In genomic region chr21:41168391-41169257, GRCh38 we compare ENCODE assay signal across 9 cellular contexts. TPM values are rescaled to one million over a fixed set of nuclear protein-coding genes. Genes with fewer than 3 reads are reported as not detected.
DNase-seq lines count a peak whose midpoint lies in the region; ATAC-seq, FAIRE-seq and TF ChIP-seq lines count a peak whose summit lies in the region.
"Had no signal": no experiment of that assay in that cellular context is flagged by ENCODE, and none has a peak within 500 bp of the region (broad histone marks: within the 10 kb centered on the region; RNA-seq: fewer than 3 reads in every experiment).

No MANE protein-coding gene starts in this region.

- H3K9ac ChIP-seq in keratinocyte (ENCODE audit: control insufficient read depth, extremely low read depth, insufficient read depth, low read length): peak overlapping the region; percentile 89

- H3K27me3 Mint-ChIP-seq in central memory CD8-positive, alpha-beta T cell: peaks cover 65% of the 10 kb centered on the region

- H3K36me3 Mint-ChIP-seq in central memory CD8-positive, alpha-beta T cell (ENCODE audit: insufficient read depth): no peaks in the 10 kb centered on the region

- H3K27me3 ChIP-seq in keratinocyte (ENCODE audit: control insufficient read depth, extremely low read depth, insufficient read depth, low read length): no peaks in the 10 kb centered on the region

- H3K4me3 ChIP-seq in keratinocyte (ENCODE audit: control insufficient read depth in 2 of 3, extremely low read depth in 1 of 3, insufficient read depth in 2 of 3, low read depth in 1 of 3, low read length in 3 of 3): peak overlapping the region; percentile 76 to 91 (median 87)
- H3K4me3 ChIP-seq in skin epidermis: peak overlapping the region; percentile 55 to 85 (median 67)

- peaks cover 39% of the 10 kb centered on the region for H3K79me2 ChIP-seq in keratinocyte (ENCODE audit: control insufficient read depth, insufficient read depth, low read length)

- H3K9me1 ChIP-seq in keratinocyte (ENCODE audit: control insufficient read depth, extremely low read depth, insufficient read depth, low read length): no peaks in the 10 kb centered on the region

- TF ChIP-seq CTCF in keratinocyte (optimal IDR thresholded peaks at IDR 0.05 in 1 of 3, IDR thresholded peaks at IDR 0.05 in 1 of 3, conservative IDR thresholded peaks at IDR 0.05 in 1 of 3; ENCODE audit: extremely low read depth in 1 of 3, insufficient read depth in 2 of 3, low read length in 3 of 3): no peak

- H2AFZ ChIP-seq in keratinocyte (ENCODE audit: control insufficient read depth, low read length): no peak overlapping the region

- H3K4me2 ChIP-seq in keratinocyte (ENCODE audit: control insufficient read depth, extremely low read depth, insufficient read depth, low read depth, low read length): peak overlapping the region; percentile 81

- H3K27ac ChIP-seq in keratinocyte (ENCODE audit: control insufficient read depth, insufficient read depth, low read length) (peak overlapping the region; percentile 96), skin epidermis (peak overlapping the region; percentile 58 to 99 (median 89))

- dilution Hi-C loops in keratinocyte (cut with MboI; ENCODE audit: extremely low pct_ligation_motif_present, low sequenced_read_pairs): no loop called here

- peaks cover 9% of the 10 kb centered on the region for H3K4me1 Mint-ChIP-seq in central memory CD8-positive, alpha-beta T cell

- H3K36me3 ChIP-seq in keratinocyte (ENCODE audit: control insufficient read depth in 2 of 2, extremely low read depth in 1 of 2, insufficient read depth in 2 of 2, low read length in 2 of 2): peaks cover 5 to 6% of the 10 kb centered on the region in 2 experiments

- DNase-seq in activated CD4-positive, alpha-beta T cell treated with anti-CD3 and anti-CD28 coated beads for 48 hours: peak; percentile 21
- DNase-seq in activated CD4-positive, alpha-beta T cell treated with anti-CD3 and anti-CD28 coated beads for 1 hour: no peak
- DNase-seq in NCI-H748 (lab: John Stamatoyannopoulos, UW; ENCODE audit: unreplicated experiment) (peak; percentile 70), keratinocyte (ENCODE audit: low read depth, low spot score) (no peak), mesenteric fat pad (ENCODE audit: low spot score) (no peak)
- no peak for DNase-seq in central memory CD8-positive, alpha-beta T cell (ENCODE audit: low spot score in 2 of 2)

- no peaks in the 10 kb centered on the region for H3K9me3 Mint-ChIP-seq in central memory CD8-positive, alpha-beta T cell
- H3K9me3 Mint-ChIP-seq: activated naive CD4-positive, alpha-beta T cell treated with anti-CD3 and anti-CD28 coated beads, Interleukin-2, amount 50 U/mL, for 72 hours had no signal

- no peak overlapping the region for H3K27ac Mint-ChIP-seq in central memory CD8-positive, alpha-beta T cell (ENCODE audit: low read depth)
- H3K27ac Mint-ChIP-seq: activated naive CD4-positive, alpha-beta T cell treated with anti-CD3 and anti-CD28 coated beads, Interleukin-2, amount 50 U/mL, for 72 hours had no signal

- FAIRE-seq in keratinocyte (lab: Jason Lieb, UNC): no peak

- H3K4me1 ChIP-seq in keratinocyte (ENCODE audit: control insufficient read depth, extremely low read depth, insufficient read depth, low read length): peaks cover 40% of the 10 kb centered on the region

- H3K4me3 Mint-ChIP-seq in central memory CD8-positive, alpha-beta T cell: peak overlapping the region; percentile 66

- ATAC-seq in central memory CD8-positive, alpha-beta T cell (replicated peaks; ENCODE audit: extremely low read depth, poor library complexity, severe bottlenecking): no peak
- ATAC-seq in HG02981 (IDR thresholded peaks at IDR 0.05; ENCODE audit: unreplicated experiment): no peak

- H4K20me1 ChIP-seq in keratinocyte (ENCODE audit: control insufficient read depth, extremely low read depth, insufficient read depth, low read length): no peaks in the 10 kb centered on the region

- H3K9me3 ChIP-seq in keratinocyte (ENCODE audit: control insufficient read depth, low read depth, low read length): no peaks in the 10 kb centered on the region

RNA-seq across cellular contexts. Expression of gene BACE2, which starts 0.7 kb away (rescaled TPM):
- 89.7 to 162 TPM (median 130 TPM) in 3 replicates for polyA plus RNA-seq in keratinocyte
- polyA plus RNA-seq in keratinocyte (2011; ENCODE audit: low read depth): 31.9 TPM
- 122 and 149 TPM in 2 replicates for polyA plus RNA-seq in keratinocyte (2011; cell fraction: cytosol; rRNA removed)
- 153 and 161 TPM in 2 replicates for polyA plus RNA-seq in keratinocyte (2011; cell fraction: nucleus; rRNA removed)
- polyA plus RNA-seq in keratinocyte (2012; ENCODE audit: low replicate concordance): 57.6 and 100.0 TPM in 2 replicates
- 101 to 131 TPM (median 126 TPM) in 3 replicates for polyA minus RNA-seq in keratinocyte
- polyA minus RNA-seq in keratinocyte (2011; cell fraction: cytosol; rRNA and poly(A)+ RNA removed): 99.8 TPM
- polyA minus RNA-seq in keratinocyte (2011; cell fraction: nucleus; rRNA and poly(A)+ RNA removed): 82.9 and 141 TPM in 2 replicates
- 25.8 TPM for total RNA-seq in mesenteric fat pad

Comparison
In these comparisons a context has a peak if more than half of its experiments do, and no peak if none do; other contexts are left out.
1. DNase-seq: peak in activated CD4-positive, alpha-beta T cell treated with anti-CD3 and anti-CD28 coated beads for 48 hours (single experiment) and NCI-H748 (single experiment); none in activated CD4-positive, alpha-beta T cell treated with anti-CD3 and anti-CD28 coated beads for 1 hour (single experiment), central memory CD8-positive, alpha-beta T cell (0 of 2), keratinocyte (single experiment) and mesenteric fat pad (single experiment).